In genomic region chr11:26572770-26573402, GRCh38 we compare ENCODE assay signal across 17 cellular contexts. TPM values are rescaled to one million over a fixed set of nuclear protein-coding genes. Genes with fewer than 3 reads are reported as not detected.
DNase-seq lines count a peak whose midpoint lies in the region; TF ChIP-seq lines count a peak whose summit lies in the region.
"Had no signal": no experiment of that assay in that cellular context is flagged by ENCODE, and none has a peak within 500 bp of the region (broad histone marks: within the 10 kb centered on the region; RNA-seq: fewer than 3 reads in every experiment).

No MANE protein-coding gene starts in this region.

- no peaks in the 10 kb centered on the region for H3K27me3 ChIP-seq in iPS-20b (ENCODE audit: insufficient read depth, low read length)
- no peaks in the 10 kb centered on the region for H3K27me3 ChIP-seq in trophoblast cell (ENCODE audit: insufficient read depth, low read length)
- H3K27me3 ChIP-seq in CD8-positive, alpha-beta memory T cell (ENCODE audit: insufficient read depth, low read length, poor library complexity, severe bottlenecking) = no peaks in the 10 kb centered on the region

- no peaks in the 10 kb centered on the region for H3K36me3 ChIP-seq in iPS-20b (ENCODE audit: insufficient read depth, low read depth, low read length)
- no peaks in the 10 kb centered on the region for H3K36me3 ChIP-seq in trophoblast cell (ENCODE audit: control insufficient read depth in 1 of 2, insufficient read depth in 2 of 2, low read length in 2 of 2)
- no peaks in the 10 kb centered on the region for H3K36me3 ChIP-seq in OCI-LY7 (ENCODE audit: insufficient read depth, low read length)
- no peaks in the 10 kb centered on the region for H3K36me3 ChIP-seq in CD8-positive, alpha-beta memory T cell (ENCODE audit: insufficient read depth, low read length)

- H2AK5ac ChIP-seq in trophoblast cell (ENCODE audit: low read length) = no peak overlapping the region

- no peak for TF ChIP-seq RAD21 in Ishikawa (IDR thresholded peaks at IDR 0.05; ENCODE audit: low read depth)

- H3K4me1 Mint-ChIP-seq in CD8-positive, alpha-beta memory T cell = no peaks in the 10 kb centered on the region
- H3K4me1 Mint-ChIP-seq: activated naive CD4-positive, alpha-beta T cell treated with anti-CD3 and anti-CD28 coated beads, Interleukin-2, amount 50 U/mL, for 24 hours had no signal

- no peak overlapping the region for H3K4ac ChIP-seq in trophoblast cell (ENCODE audit: low read depth, low read length)

- peaks cover 0 to 21% (median 5%) of the 10 kb centered on the region in 5 donors for H3K9me3 Mint-ChIP-seq in CD8-positive, alpha-beta memory T cell
- H3K9me3 Mint-ChIP-seq: activated naive CD4-positive, alpha-beta T cell treated with anti-CD3 and anti-CD28 coated beads, Interleukin-2, amount 50 U/mL, for 24 hours had no signal

- POLR2A ChIA-PET in OCI-LY7 (lab: Charles Lee) = no interaction called here
- POLR2A ChIA-PET in CD8-positive, alpha-beta memory T cell (lab: Charles Lee) = no interaction called here

- intact Hi-C loops in OCI-LY7 (cut with micrococcal nuclease; ENCODE audit: unreplicated experiment) = no loop called here

- no peaks in the 10 kb centered on the region for H3K9me2 ChIP-seq in OCI-LY7 (ENCODE audit: insufficient read depth, low read length)

- H3K27ac ChIP-seq in iPS-20b (ENCODE audit: low read length) (peak overlapping the region; percentile 78), trophoblast cell (ENCODE audit: low read depth, low read length) (peak overlapping the region; percentile 87), OCI-LY7 (ENCODE audit: low read depth, low read length, poor library complexity, severe bottlenecking) (no peak overlapping the region)
- no peak overlapping the region for H3K27ac ChIP-seq in CD8-positive, alpha-beta memory T cell (ENCODE audit: low read depth, low read length)
- H3K27ac ChIP-seq: SK-N-MC had no signal

- H3K27ac Mint-ChIP-seq in CD8-positive, alpha-beta memory T cell = no peak overlapping the region
- H3K27ac Mint-ChIP-seq: activated naive CD4-positive, alpha-beta T cell treated with anti-CD3 and anti-CD28 coated beads, Interleukin-2, amount 50 U/mL, for 24 hours had no signal

- H3K14ac ChIP-seq in trophoblast cell (ENCODE audit: low read length) = no peak overlapping the region

- peak overlapping the region; percentile 20 for H2BK120ac ChIP-seq in trophoblast cell (ENCODE audit: insufficient read depth, low read length, poor library complexity)

- CTCF ChIA-PET in OCI-LY7 (lab: Charles Lee; ENCODE audit: unreplicated experiment) = interaction anchor here (0.6 kb wide), 1 partner anchor 774 kb away, joined by 3 read pairs; no protein-coding TSS in a partner anchor
- CTCF ChIA-PET in CD8-positive, alpha-beta memory T cell (lab: Charles Lee) = no interaction called here

- H4K12ac ChIP-seq in trophoblast cell (ENCODE audit: low read depth, low read length) = no peak overlapping the region

- H3K4me2 ChIP-seq in trophoblast cell (ENCODE audit: low read length) (peak overlapping the region; percentile 23), OCI-LY7 (ENCODE audit: low read length) (no peak overlapping the region)

- H3K23ac ChIP-seq in trophoblast cell (ENCODE audit: low read length) = no peak overlapping the region

- H3K79me2 ChIP-seq in trophoblast cell (ENCODE audit: control insufficient read depth, insufficient read depth, low read length, poor library complexity) = no peaks in the 10 kb centered on the region
- H3K79me2 ChIP-seq in OCI-LY7 (ENCODE audit: insufficient read depth, low read depth, low read length) = no peaks in the 10 kb centered on the region

- DNase-seq in astrocyte of the hippocampus (ENCODE audit: low read depth, low spot score) (peak; percentile 1), trophoblast cell (peak in 1 of 2 donors; percentile 47), OCI-LY7 (ENCODE audit: low spot score) (no peak), SW480 (ENCODE audit: low spot score) (no peak)
- no peak for DNase-seq in CD8-positive, alpha-beta memory T cell
- DNase-seq in activated effector memory CD4-positive, alpha-beta T cell treated with Interleukin-2 at 50 U/mL for 16 hours = no peak
- DNase-seq: activated CD4-positive, alpha-beta T cell treated with anti-CD3 and anti-CD28 coated beads for 48 hours; activated CD8-positive, alpha-beta memory T cell treated with anti-CD3 and anti-CD28 coated beads, Interleukin-2, amount 50 U/mL, for 4 hours; GDM1; head of caudate nucleus; NCI-H1694; NCI-H524 treated with DMSO at 0.1 percent for 48 hours; stimulated activated CD4-positive, alpha-beta T cell treated with anti-CD3 and anti-CD28 coated beads, Interleukin-4, amount 100 ng/mL, for 24 hours had no signal

- H3K36me3 Mint-ChIP-seq in CD8-positive, alpha-beta memory T cell = no peaks in the 10 kb centered on the region
- H3K36me3 Mint-ChIP-seq: activated naive CD4-positive, alpha-beta T cell treated with anti-CD3 and anti-CD28 coated beads, Interleukin-2, amount 50 U/mL, for 24 hours had no signal

- WGBS in trophoblast cell (ENCODE audit: extremely low coverage, insufficient coverage, insufficient read length) = no CpG with 5 or more reads among the region's 11 CpGs

- no peaks in the 10 kb centered on the region for H4K20me1 ChIP-seq in OCI-LY7 (ENCODE audit: insufficient read depth, low read length)

- no peaks in the 10 kb centered on the region for H3K27me3 Mint-ChIP-seq in CD8-positive, alpha-beta memory T cell
- H3K27me3 Mint-ChIP-seq: activated naive CD4-positive, alpha-beta T cell treated with anti-CD3 and anti-CD28 coated beads, Interleukin-2, amount 50 U/mL, for 24 hours had no signal

- H3K4me3 ChIP-seq in iPS-20b (ENCODE audit: low read length) = no peak overlapping the region
- no peak overlapping the region for H3K4me3 ChIP-seq in trophoblast cell (ENCODE audit: low read depth, low read length)
- no peak overlapping the region for H3K4me3 ChIP-seq in OCI-LY7 (ENCODE audit: low read depth, low read length, poor library complexity, severe bottlenecking)
- no peak overlapping the region for H3K4me3 ChIP-seq in CD8-positive, alpha-beta memory T cell (ENCODE audit: low read length)
- H3K4me3 ChIP-seq: SK-N-MC had no signal

- peaks cover 13% of the 10 kb centered on the region; the same call in 1 of the 2 replicates for H3K4me1 ChIP-seq in iPS-20b (ENCODE audit: insufficient read depth, low read length)
- H3K4me1 ChIP-seq in trophoblast cell (ENCODE audit: control insufficient read depth in 1 of 2, insufficient read depth in 2 of 2, low read length in 2 of 2) = peaks cover 9 to 13% of the 10 kb centered on the region in 2 experiments
- no peaks in the 10 kb centered on the region for H3K4me1 ChIP-seq in OCI-LY7 (ENCODE audit: insufficient read depth, low read length, poor library complexity, severe bottlenecking)
- no peaks in the 10 kb centered on the region for H3K4me1 ChIP-seq in CD8-positive, alpha-beta memory T cell (ENCODE audit: insufficient read depth, low read length)

- H2AFZ ChIP-seq in trophoblast cell (ENCODE audit: insufficient read depth, low read length, poor library complexity) (no peak overlapping the region), OCI-LY7 (ENCODE audit: low read length) (no peak overlapping the region)

- peak overlapping the region; percentile 31 for H2BK5ac ChIP-seq in trophoblast cell (ENCODE audit: low read depth, low read length, poor library complexity)

- H3K18ac ChIP-seq in trophoblast cell (ENCODE audit: low read length) = no peak overlapping the region

- peak overlapping the region in 1 of 7 donors; percentile 40 for H3K4me3 Mint-ChIP-seq in CD8-positive, alpha-beta memory T cell
- H3K4me3 Mint-ChIP-seq: activated naive CD4-positive, alpha-beta T cell treated with anti-CD3 and anti-CD28 coated beads, Interleukin-2, amount 50 U/mL, for 24 hours had no signal

- no peak overlapping the region for H3K9ac ChIP-seq in iPS-20b (ENCODE audit: low read depth, low read length)
- no peak overlapping the region for H3K9ac ChIP-seq in trophoblast cell (ENCODE audit: low read length)

- no TSS peak for BruUV-seq in OCI-LY7 (replicated peaks; lab: Mats Ljungman, UMichigan)

- H3K9me3 ChIP-seq in iPS-20b (ENCODE audit: insufficient read depth, low read depth, low read length) = no peaks in the 10 kb centered on the region
- H3K9me3 ChIP-seq in trophoblast cell (ENCODE audit: insufficient read depth, low read depth, low read length) = no peaks in the 10 kb centered on the region
- H3K9me3 ChIP-seq in OCI-LY7 (ENCODE audit: low read length) = no peaks in the 10 kb centered on the region
- H3K9me3 ChIP-seq in CD8-positive, alpha-beta memory T cell (ENCODE audit: low read length) = no peaks in the 10 kb centered on the region

- H2BK12ac ChIP-seq in trophoblast cell (ENCODE audit: low read length) = no peak overlapping the region

- H3K79me1 ChIP-seq in trophoblast cell (ENCODE audit: low read length) = peaks cover 4% of the 10 kb centered on the region

- peak overlapping the region; percentile 32 for H4K91ac ChIP-seq in trophoblast cell (ENCODE audit: low read depth, low read length)

- no peak for TF ChIP-seq EP300 in Ishikawa (IDR thresholded peaks at IDR 0.05; ENCODE audit: borderline replicate concordance)

- H4K8ac ChIP-seq in trophoblast cell (ENCODE audit: low read depth, low read length) = peak overlapping the region; percentile 35

- TF ChIP-seq CTCF in OCI-LY7 (conservative IDR thresholded peaks at IDR 0.05; ENCODE audit: low read length) = no peak

TF ChIP-seq in Ishikawa, 13 proteins besides CTCF, POLR2A, EP300 and RAD21:
- TF ChIP-seq CEBPB (IDR thresholded peaks at IDR 0.05) (no peak), EGR1 (IDR thresholded peaks at IDR 0.05) (no peak), CREB1 (IDR thresholded peaks at IDR 0.05; ENCODE audit: low read depth) (no peak), TEAD4 (IDR thresholded peaks at IDR 0.05) (peak; percentile 40; the same call in 1 of the 2 replicates), MAX (IDR thresholded peaks at IDR 0.05) (no peak), USF1 (IDR thresholded peaks at IDR 0.05) (no peak), ZBTB7A (IDR thresholded peaks at IDR 0.05; ENCODE audit: low read depth) (no peak), NFIC (IDR thresholded peaks at IDR 0.05) (no peak; the same call in 1 of the 2 replicates)

RNA-seq across cellular contexts. Expression of gene MUC15, which starts 0.8 kb away (rescaled TPM):
- 433 and 477 TPM in 2 replicates for polyA plus RNA-seq in trophoblast cell (2013)
- not detected in 2 replicates for total RNA-seq in OCI-LY7 (2014; rRNA removed; shearing (Covaris generic))
- not detected in 2 replicates for total RNA-seq in OCI-LY7 (2022)
- not detected for total RNA-seq in CD8-positive, alpha-beta memory T cell
- polyA plus RNA-seq in CD8-positive, alpha-beta memory T cell = not detected

Comparison
In these comparisons a context has a peak if more than half of its experiments do, and no peak if none do; other contexts are left out.
1. H3K27ac ChIP-seq: peak in iPS-20b (single experiment) and trophoblast cell (single experiment); none in OCI-LY7 (single experiment) and CD8-positive, alpha-beta memory T cell (single experiment).